25 cellular contexts compared by ENCODE assay signal in genomic region chr10:3028444-3028843, GRCh38.
"Had no signal": no experiment of that assay in that cellular context is flagged by ENCODE, and none has a peak within 500 bp of the region (broad histone marks: within the 10 kb centered on the region; RNA-seq: fewer than 3 reads in every experiment).

No MANE protein-coding gene starts in this region.

- H3K4me1 ChIP-seq: left ventricle myocardium inferior, pancreas, right lobe of liver, tibial nerve, uterus had no signal

- H3K4me3 ChIP-seq: left ventricle myocardium inferior, lung, mucosa of descending colon, pancreas, prostate gland, right lobe of liver, smooth muscle cell, tibial nerve, uterus had no signal

- ATAC-seq: left colon; mucosa of descending colon; naive thymus-derived CD4-positive, alpha-beta T cell; natural killer cell treated with Interleukin-12 subunit alpha and Interleukin-12 subunit beta and Interleukin-15 and Interleukin-18, amount 100 ng/mL, for 72 hours; pancreas; right lobe of liver; stimulated activated memory B cell treated with anti-CD40 and anti-IgM and Interleukin-4, amounts not matched to agents 10 μg/mL and 1 μg/mL and 100 μg/mL, for 72 hours; stimulated activated naive CD8-positive, alpha-beta T cell treated with anti-CD3 and anti-CD28 coated beads, Interleukin-15, amount 100 ng/mL, for 72 hours had no signal

- H3K27ac Mint-ChIP-seq: immature natural killer cell; naive thymus-derived CD4-positive, alpha-beta T cell; natural killer cell treated with Interleukin-12 subunit alpha and Interleukin-12 subunit beta and Interleukin-15 and Interleukin-18, amount 100 ng/mL, for 72 hours; stimulated activated memory B cell treated with anti-CD40 and anti-IgM and Interleukin-4, amounts not matched to agents 10 μg/mL and 1 μg/mL and 100 μg/mL, for 72 hours; stimulated activated naive CD8-positive, alpha-beta T cell treated with anti-CD3 and anti-CD28 coated beads, Interleukin-15, amount 100 ng/mL, for 72 hours; type B pancreatic cell had no signal

- H3K4me3 Mint-ChIP-seq: immature natural killer cell; naive thymus-derived CD4-positive, alpha-beta T cell; natural killer cell treated with Interleukin-12 subunit alpha and Interleukin-12 subunit beta and Interleukin-15 and Interleukin-18, amount 100 ng/mL, for 72 hours; stimulated activated memory B cell treated with anti-CD40 and anti-IgM and Interleukin-4, amounts not matched to agents 10 μg/mL and 1 μg/mL and 100 μg/mL, for 72 hours; stimulated activated naive CD8-positive, alpha-beta T cell treated with anti-CD3 and anti-CD28 coated beads, Interleukin-15, amount 100 ng/mL, for 72 hours; type B pancreatic cell had no signal

- H3K36me3 ChIP-seq: left ventricle myocardium inferior, pancreas, prostate gland, right lobe of liver, tibial nerve, uterus had no signal

- H3K27ac ChIP-seq: left ventricle myocardium inferior, pancreas, prostate gland, right lobe of liver, tibial nerve, uterus had no signal

- H3K27me3 ChIP-seq: pancreas, right lobe of liver, uterus had no signal

- H3K4me2 ChIP-seq: smooth muscle cell had no signal

- H3K9me3 ChIP-seq: left ventricle myocardium inferior, mucosa of descending colon, pancreas, prostate gland, right lobe of liver, uterus had no signal

- H3K4me1 Mint-ChIP-seq: immature natural killer cell; naive thymus-derived CD4-positive, alpha-beta T cell; stimulated activated memory B cell treated with anti-CD40 and anti-IgM and Interleukin-4, amounts not matched to agents 10 μg/mL and 1 μg/mL and 100 μg/mL, for 72 hours; stimulated activated naive CD8-positive, alpha-beta T cell treated with anti-CD3 and anti-CD28 coated beads, Interleukin-15, amount 100 ng/mL, for 72 hours had no signal

- H3K9me3 Mint-ChIP-seq: natural killer cell treated with Interleukin-12 subunit alpha and Interleukin-12 subunit beta and Interleukin-15 and Interleukin-18, amount 100 ng/mL, for 72 hours; type B pancreatic cell had no signal

- DNase-seq: hypothalamus; immature natural killer cell; kidney; left colon; left ventricle myocardium inferior; midbrain; mucosa of descending colon; naive thymus-derived CD4-positive, alpha-beta T cell; pancreas; right lobe of liver; stimulated activated CD4-positive, alpha-beta T cell treated with anti-CD3 and anti-CD28 coated beads, Interleukin-1b, Interleukin-23, amount 100 ng/mL, for 48 hours; stimulated activated CD4-positive, alpha-beta T cell treated with anti-CD3 and anti-CD28 coated beads, Interleukin-2, amount 100 ng/mL, for 48 hours; stimulated activated CD4-positive, alpha-beta T cell treated with anti-CD3 and anti-CD28 coated beads, Interleukin-4, amount 100 ng/mL, for 4 hours; stimulated activated CD8-positive, alpha-beta memory T cell treated with anti-CD3 and anti-CD28 coated beads, Interleukin-4, amount 100 ng/mL, for 48 hours; stimulated activated naive CD4-positive, alpha-beta T cell treated with Interleukin-2 at 50 U/mL for 16 hours; stimulated activated naive CD8-positive, alpha-beta T cell treated with anti-CD3 and anti-CD28 coated beads, Interleukin-15, amount 100 ng/mL, for 72 hours; substantia nigra; uterus had no signal

- H3K36me3 Mint-ChIP-seq: immature natural killer cell; naive thymus-derived CD4-positive, alpha-beta T cell; natural killer cell treated with Interleukin-12 subunit alpha and Interleukin-12 subunit beta and Interleukin-15 and Interleukin-18, amount 100 ng/mL, for 72 hours; stimulated activated memory B cell treated with anti-CD40 and anti-IgM and Interleukin-4, amounts not matched to agents 10 μg/mL and 1 μg/mL and 100 μg/mL, for 72 hours; type B pancreatic cell had no signal
